ENCODE assay signal across 18 cellular contexts in the genomic region with DNA sequence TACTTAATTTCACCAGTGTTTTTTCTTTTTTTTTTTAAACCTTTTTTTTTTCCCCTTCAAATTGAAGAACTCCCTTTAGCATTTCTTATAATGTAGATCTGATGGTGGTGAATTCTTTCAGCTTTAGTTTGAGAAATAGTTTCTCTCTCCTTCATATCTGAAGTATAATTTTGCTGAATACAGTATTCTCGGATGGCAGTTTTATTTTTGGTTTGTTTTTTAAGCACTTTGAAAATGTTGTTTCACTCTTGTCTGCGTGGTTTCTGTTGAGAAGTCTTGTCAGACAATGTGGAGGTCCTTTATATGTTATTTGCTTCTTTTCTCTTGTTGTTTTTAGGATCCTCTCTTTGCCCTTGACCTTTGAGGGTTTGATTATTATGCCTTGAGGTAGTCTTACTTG.
"Had no signal": no experiment of that assay in that cellular context is flagged by ENCODE, and none has a peak within 500 bp of the region (broad histone marks: within the 10 kb centered on the region; RNA-seq: fewer than 3 reads in every experiment).

No MANE protein-coding gene starts in this region.

- H3K4me1 ChIP-seq: spleen, tibial artery, upper lobe of left lung, vagina had no signal

- H3K27ac Mint-ChIP-seq: endodermal cell; stimulated activated memory B cell treated with anti-CD40 and anti-IgM and Interleukin-4, amounts not matched to agents 10 μg/mL and 1 μg/mL and 100 μg/mL, for 72 hours; stimulated activated naive CD8-positive, alpha-beta T cell treated with anti-CD3 and anti-CD28 coated beads, Interleukin-15, Interleukin-2, amounts not matched to agents 100 ng/mL and 50 ng/mL, for 24 hours had no signal

- DNase-seq: effector CD4-positive, alpha-beta T cell; endodermal cell; foreskin melanocyte; head of caudate nucleus; hippocampal formation; left colon; naive thymus-derived CD8-positive, alpha-beta T cell; posterior cingulate gyrus; spleen; stimulated activated CD4-positive, alpha-beta T cell treated with anti-CD3 and anti-CD28 coated beads, Interleukin-15, amount 100 ng/mL, for 24 hours; stimulated activated CD4-positive, alpha-beta T cell treated with anti-CD3 and anti-CD28 coated beads, Interleukin-1b, Interleukin-23, amount 100 ng/mL, for 48 hours; stimulated activated CD4-positive, alpha-beta T cell treated with anti-CD3 and anti-CD28 coated beads, Interleukin-4, amount 100 ng/mL, for 24 hours; tibial artery; upper lobe of left lung had no signal

- H3K27ac ChIP-seq: spleen, tibial artery, upper lobe of left lung, vagina had no signal

- H3K4me3 ChIP-seq: spleen, tibial artery, upper lobe of left lung, vagina had no signal

- ATAC-seq: left colon; naive thymus-derived CD8-positive, alpha-beta T cell; sciatic nerve; stimulated activated memory B cell treated with anti-CD40 and anti-IgM and Interleukin-4, amounts not matched to agents 10 μg/mL and 1 μg/mL and 100 μg/mL, for 72 hours had no signal

- H3K4me1 Mint-ChIP-seq: endodermal cell; stimulated activated memory B cell treated with anti-CD40 and anti-IgM and Interleukin-4, amounts not matched to agents 10 μg/mL and 1 μg/mL and 100 μg/mL, for 72 hours had no signal

- H3K27me3 Mint-ChIP-seq: naive thymus-derived CD8-positive, alpha-beta T cell; stimulated activated memory B cell treated with anti-CD40 and anti-IgM and Interleukin-4, amounts not matched to agents 10 μg/mL and 1 μg/mL and 100 μg/mL, for 72 hours; stimulated activated naive CD8-positive, alpha-beta T cell treated with anti-CD3 and anti-CD28 coated beads, Interleukin-15, Interleukin-2, amounts not matched to agents 100 ng/mL and 50 ng/mL, for 24 hours had no signal

- H3K27me3 ChIP-seq: spleen, tibial artery, upper lobe of left lung, vagina had no signal

- H3K36me3 ChIP-seq: upper lobe of left lung had no signal

- H3K4me3 Mint-ChIP-seq: endodermal cell; stimulated activated memory B cell treated with anti-CD40 and anti-IgM and Interleukin-4, amounts not matched to agents 10 μg/mL and 1 μg/mL and 100 μg/mL, for 72 hours; stimulated activated naive CD8-positive, alpha-beta T cell treated with anti-CD3 and anti-CD28 coated beads, Interleukin-15, Interleukin-2, amounts not matched to agents 100 ng/mL and 50 ng/mL, for 24 hours had no signal
